Comparison of ENCODE assay signal across 15 cellular contexts in the genomic region with DNA sequence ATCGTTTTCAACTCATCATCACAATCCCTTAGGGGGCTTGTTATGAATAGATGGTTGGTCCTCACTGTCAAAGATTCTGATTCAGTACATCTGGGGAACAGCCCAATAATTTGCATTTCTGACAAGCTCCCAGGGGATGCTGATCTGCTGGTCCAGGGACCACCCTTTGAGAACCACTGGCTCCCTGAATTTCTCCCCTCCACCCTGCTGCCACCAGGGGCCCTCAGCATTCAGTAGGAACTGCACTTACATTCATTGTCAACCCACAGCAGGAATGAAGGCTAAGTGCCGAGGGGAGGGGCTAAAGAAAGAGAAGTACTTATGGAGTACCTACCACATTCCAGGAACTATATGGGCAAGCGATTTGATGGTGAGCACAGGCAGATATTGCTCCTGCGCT.
A peak's percentile ranks its signal among the peaks of the same experiment; 100 is the strongest.
DNase-seq lines count a peak whose midpoint lies in the region; ATAC-seq and TF ChIP-seq lines count a peak whose summit lies in the region.
"Had no signal": no experiment of that assay in that cellular context is flagged by ENCODE, and none has a peak within 500 bp of the region (broad histone marks: within the 10 kb centered on the region; RNA-seq: fewer than 3 reads in every experiment).

No MANE protein-coding gene starts in this region.

- H2AFZ ChIP-seq in OCI-LY7 (ENCODE audit: low read length), result no peak overlapping the region

- H3K27me3 ChIP-seq in GM06990 (replicated peaks; ENCODE audit: control insufficient read depth, insufficient read depth, low read length) (no peaks in the 10 kb centered on the region), esophagus muscularis mucosa (no peaks in the 10 kb centered on the region)
- H3K27me3 ChIP-seq: colonic mucosa had no signal

- H3K36me3 Mint-ChIP-seq in endothelial cell (ENCODE audit: low read depth, unreplicated experiment), result no peaks in the 10 kb centered on the region
- H3K36me3 Mint-ChIP-seq: activated naive CD8-positive, alpha-beta T cell; natural killer cell treated with Interleukin-12 subunit alpha and Interleukin-12 subunit beta and Interleukin-15 and Interleukin-18, amount 100 ng/mL, for 72 hours had no signal

- ATAC-seq in HG03565 (IDR thresholded peaks at IDR 0.05; ENCODE audit: unreplicated experiment), result no peak
- ATAC-seq in HG03039 (IDR thresholded peaks at IDR 0.05; ENCODE audit: unreplicated experiment), result no peak
- ATAC-seq: natural killer cell treated with Interleukin-12 subunit alpha and Interleukin-12 subunit beta and Interleukin-15 and Interleukin-18, amount 100 ng/mL, for 72 hours had no signal

- WGBS in esophagus muscularis mucosa, result 94% methylated on average over 3 of the region's 4 CpGs

- H3K9me2 ChIP-seq in OCI-LY7 (ENCODE audit: insufficient read depth, low read length), result no peaks in the 10 kb centered on the region

- TF ChIP-seq POLR2A in esophagus muscularis mucosa (IDR thresholded peaks at IDR 0.05; ENCODE audit: low read depth), result no peak

- no peaks in the 10 kb centered on the region for H3K9me3 Mint-ChIP-seq in endothelial cell (ENCODE audit: unreplicated experiment)
- H3K9me3 Mint-ChIP-seq: CD4-positive, alpha-beta T cell; natural killer cell treated with Interleukin-12 subunit alpha and Interleukin-12 subunit beta and Interleukin-15 and Interleukin-18, amount 100 ng/mL, for 72 hours had no signal

- H3K4me3 Mint-ChIP-seq in endothelial cell (ENCODE audit: unreplicated experiment), result no peak overlapping the region
- H3K4me3 Mint-ChIP-seq: activated naive CD8-positive, alpha-beta T cell; CD4-positive, alpha-beta T cell; natural killer cell treated with Interleukin-12 subunit alpha and Interleukin-12 subunit beta and Interleukin-15 and Interleukin-18, amount 100 ng/mL, for 72 hours had no signal

- H3K4me1 Mint-ChIP-seq in endothelial cell (ENCODE audit: unreplicated experiment), result no peaks in the 10 kb centered on the region

- DNase-seq in AG04449 (ENCODE audit: low read depth, low spot score) (no peak), GM06990 (ENCODE audit: extremely low read depth, insufficient read length) (no peak), OCI-LY7 (ENCODE audit: low spot score) (no peak), esophagus muscularis mucosa (ENCODE audit: extremely low spot score) (peak; percentile 75), endothelial cell (ENCODE audit: low spot score) (no peak)
- no peak for DNase-seq in stimulated activated naive CD4-positive, alpha-beta T cell (lab: John Stamatoyannopoulos, UW)
- DNase-seq: CD4-positive, alpha-beta T cell; colonic mucosa; IMR-90; NCI-H2107 had no signal

- no TSS peak for BruUV-seq in OCI-LY7 (replicated peaks; lab: Mats Ljungman, UMichigan)

- H3K79me2 ChIP-seq in OCI-LY7 (ENCODE audit: insufficient read depth, low read depth, low read length), result no peaks in the 10 kb centered on the region

- no peaks in the 10 kb centered on the region for H3K4me1 ChIP-seq in OCI-LY7 (ENCODE audit: insufficient read depth, low read length, poor library complexity, severe bottlenecking)
- H3K4me1 ChIP-seq in esophagus muscularis mucosa, result no peaks in the 10 kb centered on the region
- H3K4me1 ChIP-seq: colonic mucosa, HAP-1 had no signal

- CTCF ChIA-PET in AG04449 (lab: Yijun Ruan, JAX) (interaction anchor here (1.4 to 1.9 kb wide), 2 partner anchors 17 to 52 kb away, joined by 4 to 5 read pairs; no protein-coding TSS in a partner anchor), OCI-LY7 (lab: Charles Lee; ENCODE audit: unreplicated experiment) (interaction anchor here (0.6 kb wide), 1 partner anchor 24 kb away, joined by 3 read pairs; no protein-coding TSS in a partner anchor)

- no peak overlapping the region for H3K27ac ChIP-seq in OCI-LY7 (ENCODE audit: low read depth, low read length, poor library complexity, severe bottlenecking)
- H3K27ac ChIP-seq in esophagus muscularis mucosa (replicated peaks in 1 of 4), result no peak overlapping the region
- H3K27ac ChIP-seq: colonic mucosa had no signal

- H3K27ac Mint-ChIP-seq in endothelial cell (ENCODE audit: unreplicated experiment), result no peak overlapping the region
- H3K27ac Mint-ChIP-seq: activated naive CD8-positive, alpha-beta T cell; CD4-positive, alpha-beta T cell; natural killer cell treated with Interleukin-12 subunit alpha and Interleukin-12 subunit beta and Interleukin-15 and Interleukin-18, amount 100 ng/mL, for 72 hours had no signal

- no peak for TF ChIP-seq EP300 in esophagus muscularis mucosa (IDR thresholded peaks at IDR 0.05)

- TF ChIP-seq CTCF in AG04449 (IDR thresholded peaks at IDR 0.05; ENCODE audit: insufficient read depth, low read length, missing control alignments), result peak; percentile 1
- peak; percentile 60 for TF ChIP-seq CTCF in GM06990 (IDR thresholded peaks at IDR 0.05; ENCODE audit: insufficient read depth, low read length, poor library complexity, severe bottlenecking)
- TF ChIP-seq CTCF in OCI-LY7 (conservative IDR thresholded peaks at IDR 0.05; ENCODE audit: low read length), result peak; percentile 42
- TF ChIP-seq CTCF in esophagus muscularis mucosa (IDR thresholded peaks at IDR 0.05), result no peak
- no peak for TF ChIP-seq CTCF in endothelial cell (IDR thresholded peaks at IDR 0.05; ENCODE audit: unreplicated experiment)

- H3K36me3 ChIP-seq in GM06990 (ENCODE audit: control insufficient read depth, insufficient read depth, low read length) (no peaks in the 10 kb centered on the region), OCI-LY7 (ENCODE audit: insufficient read depth, low read length) (no peaks in the 10 kb centered on the region), esophagus muscularis mucosa (no peaks in the 10 kb centered on the region)
- H3K36me3 ChIP-seq: colonic mucosa, HAP-1 had no signal

- no peak overlapping the region for H3K4me3 ChIP-seq in AG04449 (ENCODE audit: low read depth, low read length)
- no peak overlapping the region for H3K4me3 ChIP-seq in GM06990 (replicated peaks; ENCODE audit: low read depth, low read length)
- no peak overlapping the region for H3K4me3 ChIP-seq in OCI-LY7 (ENCODE audit: low read depth, low read length, poor library complexity, severe bottlenecking)
- H3K4me3 ChIP-seq in esophagus muscularis mucosa, result no peak overlapping the region
- H3K4me3 ChIP-seq: colonic mucosa, HAP-1 had no signal

- H3K27me3 Mint-ChIP-seq in endothelial cell (ENCODE audit: unreplicated experiment), result peaks cover 3% of the 10 kb centered on the region

- intact Hi-C loops in OCI-LY7 (cut with micrococcal nuclease; ENCODE audit: unreplicated experiment) (no loop called here), esophagus muscularis mucosa (cut with DNase I) (no loop called here)

- no peak overlapping the region for H3K4me2 ChIP-seq in OCI-LY7 (ENCODE audit: low read length)

- H3K9me3 ChIP-seq in OCI-LY7 (ENCODE audit: low read length) (no peaks in the 10 kb centered on the region), esophagus muscularis mucosa (no peaks in the 10 kb centered on the region)
- H3K9me3 ChIP-seq: colonic mucosa, HAP-1 had no signal

- H4K20me1 ChIP-seq in OCI-LY7 (ENCODE audit: insufficient read depth, low read length), result no peaks in the 10 kb centered on the region

- POLR2A ChIA-PET in AG04449 (lab: Yijun Ruan, JAX), result no interaction called here
- POLR2A ChIA-PET in OCI-LY7 (lab: Charles Lee), result no interaction called here

Comparison
In these comparisons a context has a peak if more than half of its experiments do, and no peak if none do; other contexts are left out.
1. CTCF ChIP-seq: peak in AG04449 (single experiment), GM06990 (single experiment) and OCI-LY7 (single experiment); none in esophagus muscularis mucosa (0 of 3) and endothelial cell (single experiment).